In genomic region chr6:215335-216034, GRCh38 we compare ENCODE assay signal across 10 cellular contexts.
DNase-seq lines count a peak whose midpoint lies in the region; ATAC-seq and TF ChIP-seq lines count a peak whose summit lies in the region.
"Had no signal": no experiment of that assay in that cellular context is flagged by ENCODE, and none has a peak within 500 bp of the region (broad histone marks: within the 10 kb centered on the region; RNA-seq: fewer than 3 reads in every experiment).

No MANE protein-coding gene starts in this region.

- H3K9me3 ChIP-seq in body of pancreas: peaks cover 0 to 8% (median 0%) of the 10 kb centered on the region in 3 donors
- peaks cover 0 to 12% (median 3%) of the 10 kb centered on the region in 8 donors for H3K9me3 ChIP-seq in spleen
- H3K9me3 ChIP-seq: SJCRH30 had no signal

- H3K36me3 ChIP-seq in body of pancreas (replicated peaks in 1 of 2; ENCODE audit: insufficient read depth in 1 of 2, low read depth in 2 of 2) (no peaks in the 10 kb centered on the region), spleen (no peaks in the 10 kb centered on the region)
- H3K36me3 ChIP-seq: neutrophil, SJCRH30 had no signal

- H3K9me3 Mint-ChIP-seq in IgD-negative memory B cell: no peaks in the 10 kb centered on the region

- H3K27ac Mint-ChIP-seq in IgD-negative memory B cell: peak overlapping the region in 2 of 3 donors; percentile 21 to 42

- TF ChIP-seq POLR2A in body of pancreas (IDR thresholded peaks at IDR 0.05) (no peak), spleen (IDR thresholded peaks at IDR 0.05) (no peak)

- 70 to 72% methylated on average over 10 to 11 of the region's 11 CpGs for WGBS in body of pancreas, 2 donors
- WGBS in spleen, 5 donors: 61 to 69% (median 68%) methylated on average over 11 of the region's 11 CpGs

- no peak for ATAC-seq in body of pancreas

- intact Hi-C loops in body of pancreas (cut with DNase I): no loop called here
- intact Hi-C loops in spleen (cut with DNase I; ENCODE audit: low total_unique reads): no loop called here

- H3K4me3 ChIP-seq in body of pancreas (no peak overlapping the region), spleen (no peak overlapping the region)
- H3K4me3 ChIP-seq: SJCRH30 had no signal

- H3K4me3 Mint-ChIP-seq in IgD-negative memory B cell: peak overlapping the region in 2 of 4 donors; percentile 48 to 77

- H3K4me1 Mint-ChIP-seq in IgD-negative memory B cell: peaks cover 39 to 55% (median 43%) of the 10 kb centered on the region in 3 donors

- H3K4me1 ChIP-seq in body of pancreas (no peaks in the 10 kb centered on the region), spleen (peaks cover 9 to 47% (median 32%) of the 10 kb centered on the region in 6 donors)
- H3K4me1 ChIP-seq: SJCRH30 had no signal

- H3K27me3 ChIP-seq in body of pancreas (no peaks in the 10 kb centered on the region), spleen (replicated peaks in 1 of 7) (peaks cover 0 to 12% (median 0%) of the 10 kb centered on the region in 7 donors)
- H3K27me3 ChIP-seq: SJCRH30 had no signal

- no peak for TF ChIP-seq CTCF in body of pancreas (IDR thresholded peaks at IDR 0.05)
- no peak for TF ChIP-seq CTCF in spleen (IDR thresholded peaks at IDR 0.05 in 8 of 11, conservative IDR thresholded peaks at IDR 0.05 in 3 of 11)

- peaks cover 2% of the 10 kb centered on the region for H3K27me3 Mint-ChIP-seq in IgD-negative memory B cell

- H3K36me3 Mint-ChIP-seq in IgD-negative memory B cell: peaks cover 1% of the 10 kb centered on the region

- H3K27ac ChIP-seq in body of pancreas: no peak overlapping the region
- H3K27ac ChIP-seq in spleen: no peak overlapping the region
- H3K27ac ChIP-seq: neutrophil, SJCRH30 had no signal

- DNase-seq in activated CD4-positive, CD25-positive, alpha-beta regulatory T cell treated with anti-CD3 and anti-CD28 coated beads, Interleukin-2, amount 50 U/mL, for 72 hours: peak; percentile 68
- peak; percentile 44 for DNase-seq in dermis blood vessel endothelial cell
- peak; percentile 79 for DNase-seq in stimulated activated CD4-positive, alpha-beta T cell treated with anti-CD3 and anti-CD28 coated beads, Interleukin-4, amount 100 ng/mL, for 24 hours
- DNase-seq in putamen (ENCODE audit: low spot score): no peak
- DNase-seq in AML-193 (lab: John Stamatoyannopoulos, UW): no peak
- DNase-seq in body of pancreas: no peak
- DNase-seq in spleen: no peak
- DNase-seq: SJCRH30 had no signal

Comparison
In these comparisons a context has a peak if more than half of its experiments do, and no peak if none do; other contexts are left out.
1. DNase-seq: peak in activated CD4-positive, CD25-positive, alpha-beta regulatory T cell treated with anti-CD3 and anti-CD28 coated beads, Interleukin-2, amount 50 U/mL, for 72 hours (single experiment), dermis blood vessel endothelial cell (single experiment) and stimulated activated CD4-positive, alpha-beta T cell treated with anti-CD3 and anti-CD28 coated beads, Interleukin-4, amount 100 ng/mL, for 24 hours (single experiment); none in putamen (single experiment), AML-193 (0 of 2), body of pancreas (0 of 4) and spleen (single experiment).